ENCODE assay signal across 3 cellular contexts in genomic region chr16:5010576-5011329, GRCh38.
TF ChIP-seq lines count a peak whose summit lies in the region.

No MANE protein-coding gene starts in this region.

TF ChIP-seq in SK-N-SH treated with all-trans-retinoic acid at 6 μM for 48 hours, 23 proteins besides CTCF, POLR2A, EP300 and RAD21:
- TF ChIP-seq CSDC2 (CRISPR knock-in tag; IDR thresholded peaks at IDR 0.05) (no peak), ZC3H10 (CRISPR knock-in tag; IDR thresholded peaks at IDR 0.05) (no peak), TCF4 (CRISPR knock-in tag; IDR thresholded peaks at IDR 0.05; ENCODE audit: borderline replicate concordance) (no peak), ZNF70 (CRISPR knock-in tag; IDR thresholded peaks at IDR 0.05) (no peak), SNAI2 (CRISPR knock-in tag; IDR thresholded peaks at IDR 0.05) (no peak), ARNTL (CRISPR knock-in tag; IDR thresholded peaks at IDR 0.05; ENCODE audit: borderline replicate concordance, low read depth) (no peak), GLIS3 (CRISPR knock-in tag; IDR thresholded peaks at IDR 0.05) (no peak), TSHZ2 (CRISPR knock-in tag; IDR thresholded peaks at IDR 0.05) (no peak), CREB5 (CRISPR knock-in tag; IDR thresholded peaks at IDR 0.05; ENCODE audit: low read depth) (no peak), ZFP3 (CRISPR knock-in tag; IDR thresholded peaks at IDR 0.05) (no peak), ZNF565 (CRISPR knock-in tag; conservative IDR thresholded peaks at IDR 0.05; ENCODE audit: low read depth) (no peak), POU6F1 (CRISPR knock-in tag; IDR thresholded peaks at IDR 0.05; ENCODE audit: borderline replicate concordance, low read depth) (no peak), ESRRG (CRISPR knock-in tag; IDR thresholded peaks at IDR 0.05) (no peak)

TF ChIP-seq in SK-N-SH, 30 proteins besides CTCF, POLR2A, EP300 and RAD21:
- TF ChIP-seq SIN3A (IDR thresholded peaks at IDR 0.05; ENCODE audit: borderline replicate concordance, low read depth, low read length) (no peak), TCF12 (IDR thresholded peaks at IDR 0.05) (no peak), POLR2AphosphoS5 (IDR thresholded peaks at IDR 0.05; ENCODE audit: low read depth, low read length) (no peak), SMC3 (IDR thresholded peaks at IDR 0.05; ENCODE audit: low read depth, low read length) (no peak), TEAD4 (IDR thresholded peaks at IDR 0.05; ENCODE audit: borderline replicate concordance, insufficient read depth) (no peak), NRF1 (IDR thresholded peaks at IDR 0.05; ENCODE audit: low read depth, low read length) (no peak), RXRA (IDR thresholded peaks at IDR 0.05; ENCODE audit: borderline replicate concordance, low read depth) (no peak), USF2 (IDR thresholded peaks at IDR 0.05; ENCODE audit: borderline replicate concordance, low read depth, low read length) (no peak)

TF ChIP-seq in K562, 482 proteins besides CTCF, POLR2A, EP300 and RAD21:
- TF ChIP-seq HBP1 (CRISPR knock-in tag; IDR thresholded peaks at IDR 0.05) (no peak), PURB (CRISPR knock-in tag; IDR thresholded peaks at IDR 0.05; ENCODE audit: low read depth) (no peak), NFE2L1 (tag; IDR thresholded peaks at IDR 0.05; ENCODE audit: borderline replicate concordance, low read depth) (no peak), NFXL1 (CRISPR knock-in tag; IDR thresholded peaks at IDR 0.05) (no peak), GATA2 (CRISPR knock-in tag; IDR thresholded peaks at IDR 0.05) (no peak), ZBTB5 (IDR thresholded peaks at IDR 0.05) (no peak), RBM17 (IDR thresholded peaks at IDR 0.05; ENCODE audit: borderline replicate concordance, low read depth, low read length) (no peak), ZNF311 (CRISPR knock-in tag; IDR thresholded peaks at IDR 0.05) (no peak), ZNF445 (CRISPR knock-in tag; IDR thresholded peaks at IDR 0.05; ENCODE audit: low read depth) (no peak), PHF20 (IDR thresholded peaks at IDR 0.05; ENCODE audit: partially characterized antibody) (no peak), HINFP (tag; conservative IDR thresholded peaks at IDR 0.05; ENCODE audit: low read depth) (no peak), ZNF354B (CRISPR knock-in tag; IDR thresholded peaks at IDR 0.05) (no peak)
